ENCODE assay signal across 22 cellular contexts in genomic region chr15:96882361-96882760, GRCh38.
"Had no signal": no experiment of that assay in that cellular context is flagged by ENCODE, and none has a peak within 500 bp of the region (broad histone marks: within the 10 kb centered on the region; RNA-seq: fewer than 3 reads in every experiment).

No MANE protein-coding gene starts in this region.

- H3K4me3 ChIP-seq: MG63 had no signal

- H3K9me3 ChIP-seq: MG63 had no signal

- H3K27me3 ChIP-seq: MG63 had no signal

- H3K36me3 ChIP-seq: MG63 had no signal

- DNase-seq: activated CD4-positive, alpha-beta memory T cell treated with anti-CD3 and anti-CD28 coated beads, Interleukin-2, amount 10 ng/mL, durations not matched to agents 7 days and 5 days; activated CD4-positive, alpha-beta T cell treated with anti-CD3 and anti-CD28 coated beads for 36 hours; activated CD4-positive, alpha-beta T cell treated with anti-CD3 and anti-CD28 coated beads, Interleukin-2, amount 50 U/mL, for 1 hour; activated gamma-delta T cell; activated naive CD4-positive, alpha-beta T cell treated with anti-CD3 and anti-CD28 coated beads for 36 hours; activated T-cell treated with anti-CD3 and anti-CD28 coated beads for 4 hours; activated T-cell treated with anti-CD3 and anti-CD28 coated beads, Interleukin-2, amount 50 U/mL, for 48 hours; amygdala; MG63; MV-4-11; NCI-H1092 treated with DMSO at 0.1 percent for 48 hours; NCI-H1417 treated with DMSO at 0.1 percent for 48 hours; NCI-H1694; NCI-H2029 treated with DMSO at 0.1 percent for 48 hours; NCI-H345; NCI-H510A; NCI-H526 treated with DMSO at 0.1 percent for 48 hours; NCI-H82; SIG-M5; T-helper 1 cell had no signal

- H3K27ac ChIP-seq: VCaP had no signal

- ATAC-seq: activated CD4-positive, alpha-beta T cell treated with anti-CD3 and anti-CD28 coated beads for 36 hours; activated T-helper 17 cell treated with anti-CD3 and anti-CD28 coated beads, Interleukin-2, amount 50 U/mL, for 72 hours had no signal
